ENCODE assay signal across 27 cellular contexts in the genomic region with DNA sequence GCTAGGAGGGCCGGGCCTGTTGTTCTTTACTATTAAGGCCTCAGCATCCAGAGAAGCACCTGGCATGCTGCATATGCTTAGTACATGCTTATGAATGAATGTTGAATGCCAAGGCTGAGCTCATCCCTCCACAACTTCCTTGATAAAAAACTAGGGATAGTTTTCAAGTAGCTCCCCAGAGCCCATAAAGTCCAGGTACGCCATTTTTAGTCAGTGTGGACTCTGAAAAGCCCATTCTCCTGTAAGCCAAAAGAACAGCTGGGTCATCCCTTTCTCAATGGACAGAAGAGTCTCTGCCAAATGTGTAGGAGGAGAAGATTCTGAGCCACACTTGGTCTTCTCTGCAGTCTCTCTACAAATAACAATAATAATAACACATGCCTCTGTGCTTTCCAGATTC. TPM values are rescaled to one million over a fixed set of nuclear protein-coding genes. Genes with fewer than 3 reads are reported as not detected.
"Had no signal": no experiment of that assay in that cellular context is flagged by ENCODE, and none has a peak within 500 bp of the region (broad histone marks: within the 10 kb centered on the region; RNA-seq: fewer than 3 reads in every experiment).

No MANE protein-coding gene starts in this region.

- H3K27me3 ChIP-seq: adrenal gland, esophagus muscularis mucosa, left lung, neural progenitor cell, ovary, right lobe of liver, tibial artery had no signal

- H3K9ac ChIP-seq: neural progenitor cell had no signal

- FAIRE-seq: bronchial epithelial cell, endothelial cell of umbilical vein, frontal cortex, TTC549 had no signal

- H2AFZ ChIP-seq: neural progenitor cell had no signal

- H3K9me3 ChIP-seq: adrenal gland, esophagus muscularis mucosa, left lung, ovary, psoas muscle, right lobe of liver, tibial artery had no signal

- H3K27ac ChIP-seq: adrenal gland, esophagus muscularis mucosa, left lung, neural progenitor cell, ovary, psoas muscle, right lobe of liver, tibial artery had no signal

- H3K36me3 ChIP-seq: adrenal gland, esophagus muscularis mucosa, left lung, neural progenitor cell, ovary, right lobe of liver, tibial artery had no signal

- ATAC-seq: activated naive CD4-positive, alpha-beta T cell treated with anti-CD3 and anti-CD28 coated beads, Interleukin-2, amount 50 U/mL, for 72 hours; left lung; right lobe of liver; WTC11 had no signal

- H3K4me3 ChIP-seq: adrenal gland, esophagus muscularis mucosa, left lung, neural progenitor cell, ovary, psoas muscle, right lobe of liver, tibial artery had no signal

- DNase-seq: activated CD4-positive, alpha-beta memory T cell treated with anti-CD3 and anti-CD28 coated beads for 36 hours; activated CD4-positive, alpha-beta T cell treated with anti-CD3 and anti-CD28 coated beads for 4 hours; activated gamma-delta T cell treated with Interleukin-2 at 50 U/mL for 16 hours; activated T-cell treated with anti-CD3 and anti-CD28 coated beads for 4 hours; adrenal gland; effector CD8-positive, alpha-beta T cell; left lung; naive B cell; ovary; psoas muscle; right lobe of liver; stimulated activated naive CD4-positive, alpha-beta T cell; SW 1271; tibial artery had no signal

- H3K4me1 ChIP-seq: neural progenitor cell, right lobe of liver had no signal

- H3K4me2 ChIP-seq: neural progenitor cell had no signal

RNA-seq across cellular contexts. Expression of a gene that starts 8.9 kb away (rescaled TPM):
- total RNA-seq: activated CD4-positive, alpha-beta memory T cell treated with anti-CD3 and anti-CD28 coated beads for 36 hours; activated T-helper 1 cell treated with anti-CD3 and anti-CD28 coated beads, Interleukin-12 subunit alpha, Interleukin-12 subunit beta, Interleukin-2, Interleukin-4 antibody, amounts not matched to agents 30 ng/mL and 10 ng/mL and 1 ng/mL, durations not matched to agents 14 hours and 24 hours and 36 hours had no signal

RNA-seq across cellular contexts. Expression of a gene that starts 35.5 kb away (rescaled TPM):
- total RNA-seq: activated CD4-positive, alpha-beta memory T cell treated with anti-CD3 and anti-CD28 coated beads for 36 hours; activated naive CD4-positive, alpha-beta T cell treated with anti-CD3 and anti-CD28 coated beads, Interleukin-2, amount 50 U/mL, for 72 hours; activated T-helper 1 cell treated with anti-CD3 and anti-CD28 coated beads, Interleukin-12 subunit alpha, Interleukin-12 subunit beta, Interleukin-2, Interleukin-4 antibody, amounts not matched to agents 30 ng/mL and 10 ng/mL and 1 ng/mL, durations not matched to agents 14 hours and 24 hours and 36 hours; bronchial epithelial cell; kidney epithelial cell; mononuclear cell; subcutaneous adipose tissue; T-helper 2 cell treated with Interferon-gamma antibody and Interleukin-4, amounts not matched to agents 100 ng/mL and 5 ng/mL, for 36 hours had no signal
